15 cellular contexts compared by ENCODE assay signal in the genomic region with DNA sequence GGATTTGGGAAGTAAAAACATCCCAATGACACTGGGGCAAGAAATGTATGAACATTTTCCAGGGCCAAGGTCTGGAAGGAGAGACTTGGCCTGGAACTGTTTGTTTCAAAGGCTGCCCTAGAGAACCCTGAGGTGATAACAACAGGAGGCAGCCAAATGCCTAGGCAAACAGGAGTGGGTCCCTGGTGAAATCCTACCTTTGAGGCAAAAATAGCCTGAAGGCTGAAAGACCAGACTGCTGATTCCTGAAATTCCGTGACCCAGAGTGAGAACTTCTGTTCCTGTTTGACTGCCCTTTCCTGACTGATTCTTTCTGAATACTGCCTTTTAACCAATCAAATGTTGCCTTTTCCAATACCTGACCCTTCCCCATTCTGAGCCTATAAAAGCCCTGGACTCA.
DNase-seq lines count a peak whose midpoint lies in the region; TF ChIP-seq lines count a peak whose summit lies in the region.
"Had no signal": no experiment of that assay in that cellular context is flagged by ENCODE, and none has a peak within 500 bp of the region (broad histone marks: within the 10 kb centered on the region; RNA-seq: fewer than 3 reads in every experiment).

No MANE protein-coding gene starts in this region.

- H2BK120ac ChIP-seq in mesendoderm (ENCODE audit: low read depth, low read length) = peak overlapping the region; percentile 31

- no peak overlapping the region for H3K9ac ChIP-seq in HUES48 (ENCODE audit: low read depth, low read length)
- H3K9ac ChIP-seq in mesendoderm (ENCODE audit: low read length) = peak overlapping the region; percentile 13

- no peaks in the 10 kb centered on the region for H3K27me3 ChIP-seq in HUES48 (ENCODE audit: control insufficient read depth, insufficient read depth, low read length)
- no peaks in the 10 kb centered on the region for H3K27me3 ChIP-seq in mesendoderm (ENCODE audit: insufficient read depth, low read length, poor library complexity)
- H3K27me3 ChIP-seq in esophagus squamous epithelium = no peaks in the 10 kb centered on the region

- intact Hi-C loops in esophagus squamous epithelium (cut with DNase I) = no loop called here

- H3K56ac ChIP-seq in mesendoderm (ENCODE audit: low read length) = peak overlapping the region; percentile 68

- H3K79me1 ChIP-seq in mesendoderm (ENCODE audit: low read length) = no peaks in the 10 kb centered on the region

- H3K4me3 ChIP-seq in HUES48 (ENCODE audit: low read depth, low read length) (no peak overlapping the region), mesendoderm (ENCODE audit: low read length) (no peak overlapping the region), esophagus squamous epithelium (no peak overlapping the region)
- H3K4me3 ChIP-seq: HAP-1 had no signal

- peak overlapping the region; percentile 31 for H3K27ac ChIP-seq in HUES48 (ENCODE audit: low read depth, low read length)
- peak overlapping the region; percentile 80 for H3K27ac ChIP-seq in mesendoderm (ENCODE audit: low read depth, low read length)
- no peak overlapping the region for H3K27ac ChIP-seq in esophagus squamous epithelium

- no peak for TF ChIP-seq CTCF in esophagus squamous epithelium (IDR thresholded peaks at IDR 0.05)

- no peak overlapping the region for H3K23ac ChIP-seq in mesendoderm (ENCODE audit: low read length)

- peak overlapping the region; percentile 42 for H3K4ac ChIP-seq in mesendoderm (ENCODE audit: low read depth, low read length)

- H3K4me1 ChIP-seq in HUES48 (ENCODE audit: control insufficient read depth, insufficient read depth, low read length) = peaks cover 3% of the 10 kb centered on the region; the same call in 1 of the 2 replicates
- H3K4me1 ChIP-seq in mesendoderm (ENCODE audit: control insufficient read depth, low read depth, low read length) = peaks cover 10% of the 10 kb centered on the region
- H3K4me1 ChIP-seq in esophagus squamous epithelium = no peaks in the 10 kb centered on the region
- H3K4me1 ChIP-seq: HAP-1 had no signal

- no peaks in the 10 kb centered on the region for H3K27me3 Mint-ChIP-seq in activated naive CD4-positive, alpha-beta T cell treated with anti-CD3 and anti-CD28 coated beads, Interleukin-2, amount 10 ng/mL, durations not matched to agents 7 days and 5 days

- H4K5ac ChIP-seq in mesendoderm (ENCODE audit: low read length) = peak overlapping the region; percentile 7

- H3K36me3 ChIP-seq in HUES48 (ENCODE audit: control insufficient read depth, insufficient read depth, low read length) (no peaks in the 10 kb centered on the region), mesendoderm (ENCODE audit: control insufficient read depth, insufficient read depth, low read length) (no peaks in the 10 kb centered on the region), esophagus squamous epithelium (no peaks in the 10 kb centered on the region)
- H3K36me3 ChIP-seq: HAP-1 had no signal

- H3K18ac ChIP-seq in mesendoderm (ENCODE audit: low read length) = peak overlapping the region; percentile 34

- H3K4me2 ChIP-seq in mesendoderm (ENCODE audit: low read length) = no peak overlapping the region

- no peak overlapping the region for H3K4me3 Mint-ChIP-seq in activated naive CD4-positive, alpha-beta T cell treated with anti-CD3 and anti-CD28 coated beads, Interleukin-2, amount 10 ng/mL, durations not matched to agents 7 days and 5 days
- H3K4me3 Mint-ChIP-seq: CD4-positive, alpha-beta memory T cell; HFFc6 had no signal

- DNase-seq in NCI-H226 = peak; percentile 1
- peak; percentile 87 for DNase-seq in mesendoderm
- no peak for DNase-seq in esophagus squamous epithelium (lab: John Stamatoyannopoulos, UW)
- DNase-seq in NCI-H187 (lab: John Stamatoyannopoulos, UW) = no peak
- DNase-seq in activated naive CD4-positive, alpha-beta T cell treated with anti-CD3 and anti-CD28 coated beads, Interleukin-2, amount 10 ng/mL, durations not matched to agents 7 days and 5 days = no peak
- DNase-seq: C1 segment of cervical spinal cord; Calu3; CD4-positive, alpha-beta memory T cell; COR-L47; DMS53; DMS79 treated with DMSO at 0.1 percent for 48 hours; GOT3; HFFc6 had no signal

- H2BK5ac ChIP-seq in mesendoderm (ENCODE audit: low read length) = peak overlapping the region; percentile 92

- TF ChIP-seq POLR2A in esophagus squamous epithelium (IDR thresholded peaks at IDR 0.05) = no peak

- H3K79me2 ChIP-seq in mesendoderm (ENCODE audit: control insufficient read depth, insufficient read depth, low read length) = no peaks in the 10 kb centered on the region

- no peak overlapping the region for H2BK15ac ChIP-seq in mesendoderm (replicated peaks; ENCODE audit: low read depth)

- H3K9me3 ChIP-seq in HUES48 (ENCODE audit: control insufficient read depth, insufficient read depth, low read length) = peaks cover 7% of the 10 kb centered on the region; the same call in 1 of the 2 replicates
- H3K9me3 ChIP-seq in esophagus squamous epithelium = no peaks in the 10 kb centered on the region
- H3K9me3 ChIP-seq: HAP-1 had no signal

- no peaks in the 10 kb centered on the region for H3K36me3 Mint-ChIP-seq in activated naive CD4-positive, alpha-beta T cell treated with anti-CD3 and anti-CD28 coated beads, Interleukin-2, amount 10 ng/mL, durations not matched to agents 7 days and 5 days
- H3K36me3 Mint-ChIP-seq: CD4-positive, alpha-beta memory T cell had no signal

- H2AK5ac ChIP-seq in mesendoderm (ENCODE audit: low read length) = peak overlapping the region; percentile 77

- no CpG with 5 or more reads among the region's 1 CpG for WGBS in mesendoderm (ENCODE audit: extremely low coverage, insufficient coverage, low lambda C conversion rate)
- 54 to 100% methylated on average over 1 of the region's 1 CpG for WGBS in esophagus squamous epithelium, 2 donors

- no peaks in the 10 kb centered on the region for H3K4me1 Mint-ChIP-seq in activated naive CD4-positive, alpha-beta T cell treated with anti-CD3 and anti-CD28 coated beads, Interleukin-2, amount 10 ng/mL, durations not matched to agents 7 days and 5 days
- H3K4me1 Mint-ChIP-seq: CD4-positive, alpha-beta memory T cell had no signal

- H4K8ac ChIP-seq in mesendoderm (ENCODE audit: low read depth, low read length) = no peak overlapping the region

- CTCF ChIA-PET in activated naive CD4-positive, alpha-beta T cell treated with anti-CD3 and anti-CD28 coated beads, Interleukin-2, amount 10 ng/mL, durations not matched to agents 7 days and 5 days (lab: Charles Lee) = interaction anchor here (2.1 kb wide), 1 partner anchor 10 kb away, joined by 10 read pairs; no protein-coding TSS in a partner anchor

- H3K27ac Mint-ChIP-seq in activated naive CD4-positive, alpha-beta T cell treated with anti-CD3 and anti-CD28 coated beads, Interleukin-2, amount 10 ng/mL, durations not matched to agents 7 days and 5 days = no peak overlapping the region
- H3K27ac Mint-ChIP-seq: CD4-positive, alpha-beta memory T cell; HFFc6 had no signal

- no peaks in the 10 kb centered on the region for H3K9me3 Mint-ChIP-seq in activated naive CD4-positive, alpha-beta T cell treated with anti-CD3 and anti-CD28 coated beads, Interleukin-2, amount 10 ng/mL, durations not matched to agents 7 days and 5 days
- H3K9me3 Mint-ChIP-seq: CD4-positive, alpha-beta memory T cell; HFFc6 had no signal

Comparison
In these comparisons a context has a peak if more than half of its experiments do, and no peak if none do; other contexts are left out.
1. H3K27ac ChIP-seq: peak in HUES48 (single experiment) and mesendoderm (single experiment); none in esophagus squamous epithelium (0 of 4).
2. DNase-seq: peak in NCI-H226 (single experiment) and mesendoderm (single experiment); none in esophagus squamous epithelium (single experiment), NCI-H187 (0 of 2) and activated naive CD4-positive, alpha-beta T cell treated with anti-CD3 and anti-CD28 coated beads, Interleukin-2, amount 10 ng/mL, durations not matched to agents 7 days and 5 days (single experiment).